Comparison of ENCODE assay signal across 1 cellular context in the genomic region with DNA sequence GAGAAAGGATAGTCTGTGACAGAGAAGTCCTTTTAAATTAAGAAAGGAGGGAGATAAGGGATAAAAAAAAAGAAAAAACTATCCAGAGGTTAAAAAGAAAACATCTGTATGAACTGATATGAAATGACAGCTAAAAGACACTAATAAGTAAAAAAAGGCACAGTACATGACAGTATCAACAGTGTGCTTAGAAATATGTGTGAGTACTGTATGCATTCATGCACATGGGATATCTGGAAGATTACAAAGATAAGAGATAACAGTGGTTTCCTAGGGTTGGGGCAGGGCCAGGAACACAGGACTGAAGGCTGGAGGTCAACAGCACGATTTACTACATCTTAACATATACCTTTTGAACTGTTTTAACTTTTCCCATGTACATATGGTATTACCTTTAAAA.
TF ChIP-seq lines count a peak whose summit lies in the region.

No MANE protein-coding gene starts in this region.

TF ChIP-seq in GM23338, 12 proteins besides CTCF, POLR2A, EP300 and RAD21:
- TF ChIP-seq STAT1 (IDR thresholded peaks at IDR 0.05; ENCODE audit: unreplicated experiment) (no peak), ZNF331 (CRISPR knock-in tag; IDR thresholded peaks at IDR 0.05; ENCODE audit: low read depth) (no peak), JUNB (IDR thresholded peaks at IDR 0.05; ENCODE audit: unreplicated experiment) (no peak), ZNF114 (CRISPR knock-in tag; IDR thresholded peaks at IDR 0.05) (no peak), EZH2 (IDR thresholded peaks at IDR 0.05; ENCODE audit: low read depth, unreplicated experiment) (no peak), POLR2AphosphoS5 (IDR thresholded peaks at IDR 0.05; ENCODE audit: low read depth) (no peak), NANOG (IDR thresholded peaks at IDR 0.05; ENCODE audit: borderline replicate concordance) (no peak), CREB1 (CRISPR knock-in tag; IDR thresholded peaks at IDR 0.05; ENCODE audit: low read depth) (no peak)
- TF ChIP-seq, protein P1, sequence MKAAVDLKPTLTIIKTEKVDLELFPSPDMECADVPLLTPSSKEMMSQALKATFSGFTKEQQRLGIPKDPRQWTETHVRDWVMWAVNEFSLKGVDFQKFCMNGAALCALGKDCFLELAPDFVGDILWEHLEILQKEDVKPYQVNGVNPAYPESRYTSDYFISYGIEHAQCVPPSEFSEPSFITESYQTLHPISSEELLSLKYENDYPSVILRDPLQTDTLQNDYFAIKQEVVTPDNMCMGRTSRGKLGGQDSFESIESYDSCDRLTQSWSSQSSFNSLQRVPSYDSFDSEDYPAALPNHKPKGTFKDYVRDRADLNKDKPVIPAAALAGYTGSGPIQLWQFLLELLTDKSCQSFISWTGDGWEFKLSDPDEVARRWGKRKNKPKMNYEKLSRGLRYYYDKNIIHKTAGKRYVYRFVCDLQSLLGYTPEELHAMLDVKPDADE (IDR thresholded peaks at IDR 0.05): no peak
- TF ChIP-seq, protein P2, sequence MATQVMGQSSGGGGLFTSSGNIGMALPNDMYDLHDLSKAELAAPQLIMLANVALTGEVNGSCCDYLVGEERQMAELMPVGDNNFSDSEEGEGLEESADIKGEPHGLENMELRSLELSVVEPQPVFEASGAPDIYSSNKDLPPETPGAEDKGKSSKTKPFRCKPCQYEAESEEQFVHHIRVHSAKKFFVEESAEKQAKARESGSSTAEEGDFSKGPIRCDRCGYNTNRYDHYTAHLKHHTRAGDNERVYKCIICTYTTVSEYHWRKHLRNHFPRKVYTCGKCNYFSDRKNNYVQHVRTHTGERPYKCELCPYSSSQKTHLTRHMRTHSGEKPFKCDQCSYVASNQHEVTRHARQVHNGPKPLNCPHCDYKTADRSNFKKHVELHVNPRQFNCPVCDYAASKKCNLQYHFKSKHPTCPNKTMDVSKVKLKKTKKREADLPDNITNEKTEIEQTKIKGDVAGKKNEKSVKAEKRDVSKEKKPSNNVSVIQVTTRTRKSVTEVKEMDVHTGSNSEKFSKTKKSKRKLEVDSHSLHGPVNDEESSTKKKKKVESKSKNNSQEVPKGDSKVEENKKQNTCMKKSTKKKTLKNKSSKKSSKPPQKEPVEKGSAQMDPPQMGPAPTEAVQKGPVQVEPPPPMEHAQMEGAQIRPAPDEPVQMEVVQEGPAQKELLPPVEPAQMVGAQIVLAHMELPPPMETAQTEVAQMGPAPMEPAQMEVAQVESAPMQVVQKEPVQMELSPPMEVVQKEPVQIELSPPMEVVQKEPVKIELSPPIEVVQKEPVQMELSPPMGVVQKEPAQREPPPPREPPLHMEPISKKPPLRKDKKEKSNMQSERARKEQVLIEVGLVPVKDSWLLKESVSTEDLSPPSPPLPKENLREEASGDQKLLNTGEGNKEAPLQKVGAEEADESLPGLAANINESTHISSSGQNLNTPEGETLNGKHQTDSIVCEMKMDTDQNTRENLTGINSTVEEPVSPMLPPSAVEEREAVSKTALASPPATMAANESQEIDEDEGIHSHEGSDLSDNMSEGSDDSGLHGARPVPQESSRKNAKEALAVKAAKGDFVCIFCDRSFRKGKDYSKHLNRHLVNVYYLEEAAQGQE (IDR thresholded peaks at IDR 0.05; ENCODE audit: unreplicated experiment): no peak
- TF ChIP-seq, protein P3, sequence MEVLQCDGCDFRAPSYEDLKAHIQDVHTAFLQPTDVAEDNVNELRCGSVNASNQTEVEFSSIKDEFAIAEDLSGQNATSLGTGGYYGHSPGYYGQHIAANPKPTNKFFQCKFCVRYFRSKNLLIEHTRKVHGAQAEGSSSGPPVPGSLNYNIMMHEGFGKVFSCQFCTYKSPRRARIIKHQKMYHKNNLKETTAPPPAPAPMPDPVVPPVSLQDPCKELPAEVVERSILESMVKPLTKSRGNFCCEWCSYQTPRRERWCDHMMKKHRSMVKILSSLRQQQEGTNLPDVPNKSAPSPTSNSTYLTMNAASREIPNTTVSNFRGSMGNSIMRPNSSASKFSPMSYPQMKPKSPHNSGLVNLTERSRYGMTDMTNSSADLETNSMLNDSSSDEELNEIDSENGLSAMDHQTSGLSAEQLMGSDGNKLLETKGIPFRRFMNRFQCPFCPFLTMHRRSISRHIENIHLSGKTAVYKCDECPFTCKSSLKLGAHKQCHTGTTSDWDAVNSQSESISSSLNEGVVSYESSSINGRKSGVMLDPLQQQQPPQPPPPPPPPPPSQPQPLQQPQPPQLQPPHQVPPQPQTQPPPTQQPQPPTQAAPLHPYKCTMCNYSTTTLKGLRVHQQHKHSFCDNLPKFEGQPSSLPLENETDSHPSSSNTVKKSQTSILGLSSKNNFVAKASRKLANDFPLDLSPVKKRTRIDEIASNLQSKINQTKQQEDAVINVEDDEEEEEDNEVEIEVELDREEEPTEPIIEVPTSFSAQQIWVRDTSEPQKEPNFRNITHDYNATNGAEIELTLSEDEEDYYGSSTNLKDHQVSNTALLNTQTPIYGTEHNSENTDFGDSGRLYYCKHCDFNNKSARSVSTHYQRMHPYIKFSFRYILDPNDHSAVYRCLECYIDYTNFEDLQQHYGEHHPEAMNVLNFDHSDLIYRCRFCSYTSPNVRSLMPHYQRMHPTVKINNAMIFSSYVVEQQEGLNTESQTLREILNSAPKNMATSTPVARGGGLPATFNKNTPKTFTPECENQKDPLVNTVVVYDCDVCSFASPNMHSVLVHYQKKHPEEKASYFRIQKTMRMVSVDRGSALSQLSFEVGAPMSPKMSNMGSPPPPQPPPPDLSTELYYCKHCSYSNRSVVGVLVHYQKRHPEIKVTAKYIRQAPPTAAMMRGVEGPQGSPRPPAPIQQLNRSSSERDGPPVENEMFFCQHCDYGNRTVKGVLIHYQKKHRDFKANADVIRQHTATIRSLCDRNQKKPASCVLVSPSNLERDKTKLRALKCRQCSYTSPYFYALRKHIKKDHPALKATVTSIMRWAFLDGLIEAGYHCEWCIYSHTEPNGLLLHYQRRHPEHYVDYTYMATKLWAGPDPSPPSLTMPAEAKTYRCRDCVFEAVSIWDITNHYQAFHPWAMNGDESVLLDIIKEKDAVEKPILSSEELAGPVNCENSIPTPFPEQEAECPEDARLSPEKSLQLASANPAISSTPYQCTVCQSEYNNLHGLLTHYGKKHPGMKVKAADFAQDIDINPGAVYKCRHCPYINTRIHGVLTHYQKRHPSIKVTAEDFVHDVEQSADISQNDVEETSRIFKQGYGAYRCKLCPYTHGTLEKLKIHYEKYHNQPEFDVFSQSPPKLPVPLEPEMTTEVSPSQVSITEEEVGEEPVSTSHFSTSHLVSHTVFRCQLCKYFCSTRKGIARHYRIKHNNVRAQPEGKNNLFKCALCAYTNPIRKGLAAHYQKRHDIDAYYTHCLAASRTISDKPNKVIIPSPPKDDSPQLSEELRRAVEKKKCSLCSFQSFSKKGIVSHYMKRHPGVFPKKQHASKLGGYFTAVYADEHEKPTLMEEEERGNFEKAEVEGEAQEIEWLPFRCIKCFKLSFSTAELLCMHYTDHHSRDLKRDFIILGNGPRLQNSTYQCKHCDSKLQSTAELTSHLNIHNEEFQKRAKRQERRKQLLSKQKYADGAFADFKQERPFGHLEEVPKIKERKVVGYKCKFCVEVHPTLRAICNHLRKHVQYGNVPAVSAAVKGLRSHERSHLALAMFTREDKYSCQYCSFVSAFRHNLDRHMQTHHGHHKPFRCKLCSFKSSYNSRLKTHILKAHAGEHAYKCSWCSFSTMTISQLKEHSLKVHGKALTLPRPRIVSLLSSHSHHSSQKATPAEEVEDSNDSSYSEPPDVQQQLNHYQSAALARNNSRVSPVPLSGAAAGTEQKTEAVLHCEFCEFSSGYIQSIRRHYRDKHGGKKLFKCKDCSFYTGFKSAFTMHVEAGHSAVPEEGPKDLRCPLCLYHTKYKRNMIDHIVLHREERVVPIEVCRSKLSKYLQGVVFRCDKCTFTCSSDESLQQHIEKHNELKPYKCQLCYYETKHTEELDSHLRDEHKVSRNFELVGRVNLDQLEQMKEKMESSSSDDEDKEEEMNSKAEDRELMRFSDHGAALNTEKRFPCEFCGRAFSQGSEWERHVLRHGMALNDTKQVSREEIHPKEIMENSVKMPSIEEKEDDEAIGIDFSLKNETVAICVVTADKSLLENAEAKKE (CRISPR knock-in tag; IDR thresholded peaks at IDR 0.05): no peak
